9 cellular contexts compared by ENCODE assay signal in the genomic region with DNA sequence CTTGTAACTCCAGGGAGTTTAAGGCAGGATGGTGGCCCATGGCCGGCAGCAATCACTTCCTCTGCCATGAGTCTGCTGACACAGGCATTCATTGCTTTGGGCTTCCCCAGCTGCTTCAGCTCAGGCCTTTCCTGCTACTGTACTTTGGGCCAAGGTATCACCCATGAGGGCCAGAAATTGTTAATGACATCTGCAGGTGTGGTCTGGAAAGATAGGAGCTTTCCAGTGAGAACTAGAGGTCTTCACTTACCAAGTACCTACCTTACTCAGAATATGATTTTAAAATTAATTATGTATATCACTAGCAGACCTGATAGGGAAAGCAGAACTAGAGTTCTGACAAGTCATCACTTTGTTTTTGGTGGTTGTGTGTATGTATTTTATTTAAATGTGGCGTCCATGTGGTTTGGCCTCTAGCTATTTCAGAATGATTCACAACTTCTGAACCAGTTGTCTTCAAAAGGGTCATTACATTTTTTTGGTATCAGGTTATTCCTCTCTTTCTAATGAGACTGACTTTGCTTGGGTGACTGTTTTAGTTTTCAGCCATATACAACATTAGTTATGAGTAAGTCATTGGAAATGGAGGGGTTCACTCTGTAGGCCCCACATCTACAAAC. TPM values are rescaled to one million over a fixed set of nuclear protein-coding genes. Genes with fewer than 3 reads are reported as not detected.
DNase-seq lines count a peak whose midpoint lies in the region; ATAC-seq, FAIRE-seq and TF ChIP-seq lines count a peak whose summit lies in the region.
"Had no signal": no experiment of that assay in that cellular context is flagged by ENCODE, and none has a peak within 500 bp of the region (broad histone marks: within the 10 kb centered on the region; RNA-seq: fewer than 3 reads in every experiment).

No MANE protein-coding gene starts in this region.

- CTCF ChIA-PET in GM12878 (lab: Yijun Ruan, JAX) = interaction anchor here (0.8 to 3.6 kb wide), 10 partner anchors 8 to 153 kb away, joined by 3 to 19 read pairs (median 6); no protein-coding TSS in a partner anchor
- CTCF ChIA-PET in naive thymus-derived CD4-positive, alpha-beta T cell (lab: Charles Lee) = no interaction called here
- CTCF ChIA-PET in Caco-2 (lab: Charles Lee) = no interaction called here

- in situ Hi-C loops in GM12878 (cut with MboI) = no loop called here

- 0% methylated on average over 2 of the region's 2 CpGs for whole genome bisulfite sequencing in GM12878 (ENCODE audit: insufficient coverage, insufficient replicate concordance, low lambda C conversion rate, missing lambda C conversion rate)

- RAD21 ChIA-PET in GM12878 (lab: Charles Lee; ENCODE audit: unreplicated experiment) = interaction anchor here (0.8 to 3.7 kb wide), 12 partner anchors 9 to 155 kb away, joined by 3 to 25 read pairs (median 4); a partner anchor contains a TSS

- peak overlapping the region; percentile 97 for H3K9ac ChIP-seq in GM12878 (ENCODE audit: control insufficient read depth, insufficient read depth, low read length)

- POLR2A ChIA-PET in GM12878 (lab: Charles Lee) (interaction anchor here (0.6 to 1.6 kb wide), 5 partner anchors 14 to 122 kb away, joined by 3 to 5 read pairs (median 4); no protein-coding TSS in a partner anchor), Caco-2 (lab: Charles Lee) (interaction anchor here (0.7 kb wide), 1 partner anchor 10 kb away, joined by 3 read pairs; no protein-coding TSS in a partner anchor)
- POLR2A ChIA-PET in naive thymus-derived CD4-positive, alpha-beta T cell (lab: Charles Lee) = no interaction called here

- no peaks in the 10 kb centered on the region for H4K20me1 ChIP-seq in GM12878 (ENCODE audit: control insufficient read depth, insufficient read depth)

- TF ChIP-seq EP300 in GM12878 (IDR thresholded peaks at IDR 0.05; ENCODE audit: borderline replicate concordance in 1 of 2, control insufficient read depth in 1 of 2, low read depth in 2 of 2, low read length in 2 of 2) = peak; percentile 21 to 38; a peak in 2 of 4 replicates

- intact Hi-C loops in GM12878 (cut with micrococcal nuclease; ENCODE audit: unreplicated experiment) = loop anchor here (1.0 to 5.0 kb wide), 7 partner anchors 35 to 153 kb away; no protein-coding TSS in a partner anchor
- intact Hi-C loops in naive thymus-derived CD4-positive, alpha-beta T cell (cut with micrococcal nuclease) = loop anchor here in 1 of 2 donors (5.0 to 10.0 kb wide), 2 partner anchors 107 to 150 kb away; no protein-coding TSS in a partner anchor
- intact Hi-C loops in Caco-2 (cut with micrococcal nuclease; ENCODE audit: unreplicated experiment) = no loop called here

- peaks cover 5 to 25% (median 20%) of the 10 kb centered on the region in 5 donors for H3K27me3 Mint-ChIP-seq in naive thymus-derived CD4-positive, alpha-beta T cell
- H3K27me3 Mint-ChIP-seq in Caco-2 (ENCODE audit: insufficient read depth, unreplicated experiment) = no peaks in the 10 kb centered on the region

- H3K27me3 ChIP-seq in GM12878 (replicated peaks in 1 of 2; ENCODE audit: control insufficient read depth in 2 of 2, insufficient read depth in 2 of 2, low read length in 1 of 2) = no peaks in the 10 kb centered on the region
- H3K27me3 ChIP-seq in naive thymus-derived CD4-positive, alpha-beta T cell (ENCODE audit: control insufficient read depth in 2 of 2, insufficient read depth in 2 of 2, low read length in 2 of 2) = no peaks in the 10 kb centered on the region
- no peaks in the 10 kb centered on the region for H3K27me3 ChIP-seq in Peyer's patch
- H3K27me3 ChIP-seq in Caco-2 (replicated peaks; ENCODE audit: control insufficient read depth, insufficient read depth, low read length) = no peaks in the 10 kb centered on the region
- H3K27me3 ChIP-seq: thyroid gland had no signal

- H3K9me3 Mint-ChIP-seq in naive thymus-derived CD4-positive, alpha-beta T cell = peaks cover 0 to 14% (median 0%) of the 10 kb centered on the region in 11 donors
- no peaks in the 10 kb centered on the region for H3K9me3 Mint-ChIP-seq in Caco-2 (ENCODE audit: unreplicated experiment)

- peak overlapping the region; percentile 90 for H3K4me3 ChIP-seq in GM12878
- H3K4me3 ChIP-seq in naive thymus-derived CD4-positive, alpha-beta T cell (ENCODE audit: low read length) = no peak overlapping the region
- peak overlapping the region in 1 of 4 donors; percentile 61 for H3K4me3 ChIP-seq in Peyer's patch
- H3K4me3 ChIP-seq in Caco-2 (ENCODE audit: low read depth, low read length) = no peak overlapping the region
- H3K4me3 ChIP-seq: thyroid gland had no signal

- peaks cover 0 to 25% (median 14%) of the 10 kb centered on the region in 5 donors for H3K36me3 Mint-ChIP-seq in naive thymus-derived CD4-positive, alpha-beta T cell
- H3K36me3 Mint-ChIP-seq in Caco-2 (ENCODE audit: insufficient read depth, unreplicated experiment) = peaks cover 32% of the 10 kb centered on the region

- peaks cover 3% of the 10 kb centered on the region; the same call in 2 of the 3 replicates for H3K9me3 ChIP-seq in GM12878 (replicated peaks; ENCODE audit: control insufficient read depth, insufficient read depth, low read length)
- no peaks in the 10 kb centered on the region for H3K9me3 ChIP-seq in naive thymus-derived CD4-positive, alpha-beta T cell (ENCODE audit: control insufficient read depth in 2 of 3, low read length in 3 of 3)
- no peaks in the 10 kb centered on the region for H3K9me3 ChIP-seq in Peyer's patch
- no peaks in the 10 kb centered on the region; the same call in 1 of the 2 replicates for H3K9me3 ChIP-seq in Caco-2
- H3K9me3 ChIP-seq: thyroid gland had no signal

- SMC1A ChIA-PET in GM12878 (lab: Charles Lee; ENCODE audit: uncharacterized antibody, unreplicated experiment) = interaction anchor here (0.7 to 6.4 kb wide), 21 partner anchors 9 to 218 kb away, joined by 3 to 42 read pairs (median 5); a partner anchor contains a TSS

- H3K4me1 ChIP-seq in GM12878 (ENCODE audit: control insufficient read depth, insufficient read depth, low read length) (peaks cover 21% of the 10 kb centered on the region; the same call in 1 of the 2 replicates), Peyer's patch (peaks cover 0 to 20% (median 2%) of the 10 kb centered on the region in 4 donors), Caco-2 (peaks cover 59% of the 10 kb centered on the region)
- H3K4me1 ChIP-seq in naive thymus-derived CD4-positive, alpha-beta T cell (ENCODE audit: control insufficient read depth in 2 of 2, insufficient read depth in 2 of 2, low read length in 2 of 2) = peaks cover 0 to 5% of the 10 kb centered on the region in 2 donors

- H3K4me2 ChIP-seq in GM12878 (ENCODE audit: control insufficient read depth, insufficient read depth) = peak overlapping the region; percentile 74

- no peak overlapping the region for H3K4me3 Mint-ChIP-seq in naive thymus-derived CD4-positive, alpha-beta T cell
- no peak overlapping the region for H3K4me3 Mint-ChIP-seq in Caco-2 (ENCODE audit: unreplicated experiment)

- peaks cover 10 to 20% (median 17%) of the 10 kb centered on the region in 7 donors for H3K4me1 Mint-ChIP-seq in naive thymus-derived CD4-positive, alpha-beta T cell
- H3K4me1 Mint-ChIP-seq in Caco-2 (ENCODE audit: low read depth, unreplicated experiment) = peaks cover 37% of the 10 kb centered on the region

- BruUV-seq in GM12878 (replicated peaks; lab: Mats Ljungman, UMichigan) (no TSS peak), Caco-2 (replicated peaks; lab: Mats Ljungman, UMichigan) (no TSS peak)

- DNase-seq in GM12878 (ENCODE audit: low read depth, low spot score) (peak; percentile 69), DMS 273 (lab: John Stamatoyannopoulos, UW; ENCODE audit: unreplicated experiment) (no peak), mucosa of gallbladder (ENCODE audit: low spot score) (no peak), Peyer's patch (no peak), Caco-2 (no peak)
- no peak for DNase-seq in naive thymus-derived CD4-positive, alpha-beta T cell

- H3K27ac ChIP-seq in GM12878 (ENCODE audit: control insufficient read depth, insufficient read depth) (peak overlapping the region; percentile 93), Peyer's patch (peak overlapping the region in 2 of 4 donors; percentile 15 to 57)
- H3K27ac ChIP-seq in naive thymus-derived CD4-positive, alpha-beta T cell (ENCODE audit: low read depth, low read length) = no peak overlapping the region
- H3K27ac ChIP-seq: thyroid gland had no signal

- H3K36me3 ChIP-seq in GM12878 (ENCODE audit: control insufficient read depth in 2 of 2, insufficient read depth in 2 of 2, low read length in 1 of 2) = no peaks in the 10 kb centered on the region
- no peaks in the 10 kb centered on the region for H3K36me3 ChIP-seq in naive thymus-derived CD4-positive, alpha-beta T cell (ENCODE audit: control insufficient read depth in 2 of 3, insufficient read depth in 3 of 3, low read length in 3 of 3)
- H3K36me3 ChIP-seq in Peyer's patch = no peaks in the 10 kb centered on the region
- H3K36me3 ChIP-seq in Caco-2 (ENCODE audit: control insufficient read depth, insufficient read depth, low read length) = peaks cover 3% of the 10 kb centered on the region
- H3K36me3 ChIP-seq: thyroid gland had no signal

- H3K79me2 ChIP-seq in GM12878 (ENCODE audit: control insufficient read depth, insufficient read depth, low read length) = peaks cover 78% of the 10 kb centered on the region

- no peak overlapping the region for H3K27ac Mint-ChIP-seq in naive thymus-derived CD4-positive, alpha-beta T cell
- H3K27ac Mint-ChIP-seq in Caco-2 (ENCODE audit: unreplicated experiment) = no peak overlapping the region

- no peak overlapping the region for H2AFZ ChIP-seq in GM12878 (ENCODE audit: control insufficient read depth, low read depth, low read length)

- TF ChIP-seq POLR2A in GM12878 (IDR thresholded peaks at IDR 0.05; ENCODE audit: low read depth, low read length) = peak; percentile 56
- no peak for TF ChIP-seq POLR2A in Peyer's patch (IDR thresholded peaks at IDR 0.05)

- no peak for TF ChIP-seq CTCF in GM12878 (IDR thresholded peaks at IDR 0.05 in 2 of 3, conservative IDR thresholded peaks at IDR 0.05 in 1 of 3; ENCODE audit: control insufficient read depth in 2 of 3, extremely low read depth in 1 of 3, insufficient read depth in 1 of 3, low read depth in 3 of 3, low read length in 3 of 3)
- TF ChIP-seq CTCF in Peyer's patch (IDR thresholded peaks at IDR 0.05) = no peak
- TF ChIP-seq CTCF in Caco-2 (IDR thresholded peaks at IDR 0.05; ENCODE audit: insufficient read depth in 1 of 2, low read depth in 1 of 2, low read length in 1 of 2, severe bottlenecking in 1 of 2, unreplicated experiment in 1 of 2) = no peak

- ATAC-seq in GM18907 (IDR thresholded peaks at IDR 0.05; ENCODE audit: unreplicated experiment) (peak; percentile 76), HG02973 (IDR thresholded peaks at IDR 0.05; ENCODE audit: unreplicated experiment) (peak; percentile 51), GM12878 (peak; percentile 72)
- ATAC-seq in naive thymus-derived CD4-positive, alpha-beta T cell = peak; percentile 44

- peak; percentile 87 for FAIRE-seq in GM12878 (lab: Jason Lieb, UNC)

- TF ChIP-seq RAD21 in GM12878 (IDR thresholded peaks at IDR 0.05; ENCODE audit: insufficient read depth, low read depth, low read length) = no peak

RNA-seq across cellular contexts. Expression of a gene that starts 2.7 kb away (rescaled TPM):
- 21.2 and 22.8 TPM in 2 replicates for total RNA-seq in GM12878 (2013; cell fraction: nucleolus; rRNA removed)
- total RNA-seq in GM12878 (2014; rRNA removed) = 19.0 and 20.1 TPM in 2 replicates
- 19.9 and 20.7 TPM in 2 replicates for total RNA-seq in GM12878 (2014; rRNA removed; fragmentation: Illumina TruSeq; extraction: Trizol)
- 18.6 and 20.6 TPM in 2 replicates for total RNA-seq in GM12878 (2021)
- 7.7 TPM for polyA plus RNA-seq in GM12878 (2011; ENCODE audit: low read depth)
- 15.6 and 15.7 TPM in 2 replicates for polyA plus RNA-seq in GM12878 (2011; rRNA removed)
- 10.2 and 10.8 TPM in 2 replicates for polyA plus RNA-seq in GM12878 (2011; cell fraction: cytosol; rRNA removed)
- 20.3 and 21.1 TPM in 2 replicates for polyA plus RNA-seq in GM12878 (2011; cell fraction: nucleus; rRNA removed)
- 8.2 and 10.7 TPM in 2 replicates for polyA plus RNA-seq in GM12878 (2012)
- 25.0 and 28.4 TPM in 2 replicates for polyA plus RNA-seq in GM12878 (2014; fragmentation: Illumina TruSeq; extraction: Trizol)
- polyA plus RNA-seq in GM12878 (2014; fragmentation: Nextera tagmentation; extraction: Ambion mirVana) = 1 to 10 TPM; 8.1 to 9.4 TPM
- 15.8 and 17.9 TPM in 2 replicates for polyA plus RNA-seq in GM12878 (2014; rRNA removed)
- polyA plus RNA-seq in GM12878 (2016; fragmentation: Nextera tagmentation; extraction: Ambion mirVana) = 10 to 100 TPM; 19.0 to 20.9 TPM
- 17.5 and 18.9 TPM in 2 replicates for polyA minus RNA-seq in GM12878 (2011; rRNA and poly(A)+ RNA removed)
- polyA minus RNA-seq in GM12878 (2011; cell fraction: cytosol; rRNA and poly(A)+ RNA removed) = 3.3 and 5.4 TPM in 2 replicates
- 16.0 and 26.8 TPM in 2 replicates for polyA minus RNA-seq in GM12878 (2011; cell fraction: nucleus; rRNA and poly(A)+ RNA removed)
- 1 to 10 TPM in 4 of 5 experiments, under 1 TPM in 1; 0.98 to 6.2 (median 4.0) TPM for total RNA-seq in naive thymus-derived CD4-positive, alpha-beta T cell
- polyA plus RNA-seq in naive thymus-derived CD4-positive, alpha-beta T cell = 1 to 10 TPM in 1 of 2 donors, under 1 TPM in 1; 0.90 to 2.6 TPM
- 13.1 TPM for total RNA-seq in mucosa of gallbladder
- total RNA-seq in Peyer's patch = 10 to 100 TPM in 3 of 4 donors, 1 to 10 TPM in 1; 8.9 to 32.2 (median 13.2) TPM
- 33.8 and 34.5 TPM in 2 replicates for total RNA-seq in Caco-2 (2022)
